22 cellular contexts compared by ENCODE assay signal in genomic region chr9:92661761-92662160, GRCh38. TPM values are rescaled to one million over a fixed set of nuclear protein-coding genes. Genes with fewer than 3 reads are reported as not detected.
DNase-seq lines count a peak whose midpoint lies in the region; TF ChIP-seq lines count a peak whose summit lies in the region.
"Had no signal": no experiment of that assay in that cellular context is flagged by ENCODE, and none has a peak within 500 bp of the region (broad histone marks: within the 10 kb centered on the region; RNA-seq: fewer than 3 reads in every experiment).

No MANE protein-coding gene starts in this region.

- H3K14ac ChIP-seq in H9 (ENCODE audit: insufficient read depth, low read length), result no peak overlapping the region

- no peaks in the 10 kb centered on the region for H3K23me2 ChIP-seq in H9 (ENCODE audit: insufficient read length, low read depth, low read length, poor library complexity, severe bottlenecking)

- H4K5ac ChIP-seq in H9 (ENCODE audit: insufficient read length, low read depth, low read length), result no peak overlapping the region

- H3T11ph ChIP-seq in H9 (ENCODE audit: low read length), result no peak overlapping the region

- no peak for TF ChIP-seq CTCF in H9 (conservative IDR thresholded peaks at IDR 0.05)
- no peak for TF ChIP-seq CTCF in osteoblast (IDR thresholded peaks at IDR 0.05; ENCODE audit: extremely low read depth, low read depth, low read length)

- no peak overlapping the region for H2BK20ac ChIP-seq in H9 (ENCODE audit: low read depth, low read length, poor library complexity, severe bottlenecking)

- no peak for DNase-seq in H9
- DNase-seq in NCI-H146 treated with DMSO at 0.1 percent for 48 hours (lab: John Stamatoyannopoulos, UW; ENCODE audit: unreplicated experiment), result peak; percentile 18
- no peak for DNase-seq in activated T-helper 2 cell treated with anti-CD3 and anti-CD28 coated beads, Interferon-gamma antibody, Interleukin-2, Interleukin-4, amounts not matched to agents 10 μg/mL and 5 μg/mL and 100 μg/mL, durations not matched to agents 14 hours and 24 hours and 36 hours (ENCODE audit: low spot score)
- DNase-seq in osteoblast (ENCODE audit: insufficient read length, low spot score, missing footprints), result peak; percentile 73
- no peak for DNase-seq in activated T-cell treated with anti-CD3 and anti-CD28 coated beads, Interleukin-2, amount 50 U/mL, for 24 hours
- no peak for DNase-seq in GDM1 (lab: John Stamatoyannopoulos, UW)
- no peak for DNase-seq in activated CD4-positive, alpha-beta T cell treated with anti-CD3 and anti-CD28 coated beads for 4 hours
- DNase-seq: activated CD4-positive, alpha-beta T cell treated with anti-CD3 and anti-CD28 coated beads for 48 hours; immature natural killer cell; Kasumi-1; NCI-H1048; NCI-H2029 treated with DMSO at 0.1 percent for 48 hours; NCI-H446; PC-9; stimulated activated CD4-positive, alpha-beta T cell treated with anti-CD3 and anti-CD28 coated beads, Interleukin-2, amount 100 ng/mL, for 24 hours; T-helper 2 cell; uterus had no signal

- H3K9me3 Mint-ChIP-seq in H9, result no peaks in the 10 kb centered on the region
- H3K9me3 Mint-ChIP-seq in activated T-helper 2 cell treated with anti-CD3 and anti-CD28 coated beads, Interferon-gamma antibody, Interleukin-2, Interleukin-4, amounts not matched to agents 10 μg/mL and 5 μg/mL and 100 μg/mL, durations not matched to agents 14 hours and 24 hours and 36 hours, result no peaks in the 10 kb centered on the region
- no peaks in the 10 kb centered on the region for H3K9me3 Mint-ChIP-seq in activated T-cell treated with anti-CD3 and anti-CD28 coated beads, Interleukin-2, amount 50 U/mL, for 24 hours
- H3K9me3 Mint-ChIP-seq: activated T-helper 1 cell treated with anti-CD3 and anti-CD28 coated beads, Interleukin-12 subunit alpha, Interleukin-12 subunit beta, Interleukin-2, Interleukin-4 antibody, amounts not matched to agents 30 ng/mL and 10 ng/mL and 1 ng/mL, durations not matched to agents 14 hours and 24 hours and 36 hours; immature natural killer cell had no signal

- no peak overlapping the region for H3K4me3 Mint-ChIP-seq in H9
- H3K4me3 Mint-ChIP-seq in activated T-helper 2 cell treated with anti-CD3 and anti-CD28 coated beads, Interferon-gamma antibody, Interleukin-2, Interleukin-4, amounts not matched to agents 10 μg/mL and 5 μg/mL and 100 μg/mL, durations not matched to agents 14 hours and 24 hours and 36 hours (ENCODE audit: low read depth), result no peak overlapping the region
- no peak overlapping the region for H3K4me3 Mint-ChIP-seq in activated T-cell treated with anti-CD3 and anti-CD28 coated beads, Interleukin-2, amount 50 U/mL, for 24 hours
- H3K4me3 Mint-ChIP-seq: activated naive CD8-positive, alpha-beta T cell; activated T-helper 1 cell treated with anti-CD3 and anti-CD28 coated beads, Interleukin-12 subunit alpha, Interleukin-12 subunit beta, Interleukin-2, Interleukin-4 antibody, amounts not matched to agents 30 ng/mL and 10 ng/mL and 1 ng/mL, durations not matched to agents 14 hours and 24 hours and 36 hours; CD14-positive monocyte; immature natural killer cell had no signal

- H3K56ac ChIP-seq in H9 (ENCODE audit: insufficient read length, low read depth, low read length), result no peak overlapping the region

- H3K4me1 ChIP-seq in H9 (ENCODE audit: insufficient read depth, low read length) (peaks cover 7% of the 10 kb centered on the region; the same call in 1 of the 2 replicates), osteoblast (ENCODE audit: insufficient read depth, low read length) (peaks cover 7% of the 10 kb centered on the region)
- H3K4me1 ChIP-seq: uterus had no signal

- H4K20me1 ChIP-seq in H9 (ENCODE audit: control insufficient read depth, insufficient read depth, insufficient read length), result no peaks in the 10 kb centered on the region
- H4K20me1 ChIP-seq in osteoblast (ENCODE audit: insufficient read depth, low read length), result peaks cover 71% of the 10 kb centered on the region

- intact Hi-C loops in activated T-helper 2 cell treated with anti-CD3 and anti-CD28 coated beads, Interferon-gamma antibody, Interleukin-2, Interleukin-4, amounts not matched to agents 10 μg/mL and 5 μg/mL and 100 μg/mL, durations not matched to agents 14 hours and 24 hours and 36 hours (cut with micrococcal nuclease), result no loop called here

- H3K4me3 ChIP-seq in osteoblast (ENCODE audit: insufficient read depth, low read length), result no peak overlapping the region
- H3K4me3 ChIP-seq: left lung, PC-9, skin epidermis, uterus had no signal

- peaks cover 14% of the 10 kb centered on the region for H3K79me1 ChIP-seq in H9 (ENCODE audit: insufficient read depth, low read depth, low read length, poor library complexity, severe bottlenecking)

- no peak overlapping the region for H3K4ac ChIP-seq in H9 (ENCODE audit: low read depth, low read length)

- peaks cover 21% of the 10 kb centered on the region for H3K36me3 ChIP-seq in osteoblast (ENCODE audit: insufficient read depth, low read length)
- H3K36me3 ChIP-seq: uterus had no signal

- H3K79me2 ChIP-seq in H9 (ENCODE audit: insufficient read depth, low read length), result peaks cover 8% of the 10 kb centered on the region; the same call in 1 of the 2 replicates
- H3K79me2 ChIP-seq in osteoblast (ENCODE audit: insufficient read depth, low read length), result peaks cover 94% of the 10 kb centered on the region

- no peaks in the 10 kb centered on the region for H3K9me3 ChIP-seq in H9 (ENCODE audit: control insufficient read depth, low read depth, low read length)
- no peaks in the 10 kb centered on the region for H3K9me3 ChIP-seq in osteoblast (ENCODE audit: low read depth, low read length)
- H3K9me3 ChIP-seq: left lung, uterus had no signal

- H3K9ac ChIP-seq in H9 (ENCODE audit: extremely low read depth, insufficient read length, low read length), result no peak overlapping the region

- WGBS in H9 (ENCODE audit: extremely low coverage, insufficient read length, low lambda C conversion rate), result no CpG with 5 or more reads among the region's 3 CpGs

- H3K27me3 ChIP-seq in H9 (ENCODE audit: insufficient read depth, low read length) (no peaks in the 10 kb centered on the region), osteoblast (ENCODE audit: insufficient read depth, low read length) (no peaks in the 10 kb centered on the region)
- H3K27me3 ChIP-seq: left lung, uterus had no signal

- no peak overlapping the region for H4K91ac ChIP-seq in H9 (ENCODE audit: insufficient read length, low read depth, low read length)

- no peak overlapping the region for H3K23ac ChIP-seq in H9 (ENCODE audit: insufficient read length, low read depth, low read length)

- H2BK120ac ChIP-seq in H9 (ENCODE audit: low read depth, low read length, poor library complexity, severe bottlenecking), result no peak overlapping the region

- H3K27ac Mint-ChIP-seq in H9, result peak overlapping the region in 2 of 3 experiments; percentile 74 to 88; a peak in 1 of 7 replicates
- peak overlapping the region; percentile 2 for H3K27ac Mint-ChIP-seq in activated T-helper 2 cell treated with anti-CD3 and anti-CD28 coated beads, Interferon-gamma antibody, Interleukin-2, Interleukin-4, amounts not matched to agents 10 μg/mL and 5 μg/mL and 100 μg/mL, durations not matched to agents 14 hours and 24 hours and 36 hours
- no peak overlapping the region for H3K27ac Mint-ChIP-seq in activated T-cell treated with anti-CD3 and anti-CD28 coated beads, Interleukin-2, amount 50 U/mL, for 24 hours
- H3K27ac Mint-ChIP-seq: activated naive CD8-positive, alpha-beta T cell; activated T-helper 1 cell treated with anti-CD3 and anti-CD28 coated beads, Interleukin-12 subunit alpha, Interleukin-12 subunit beta, Interleukin-2, Interleukin-4 antibody, amounts not matched to agents 30 ng/mL and 10 ng/mL and 1 ng/mL, durations not matched to agents 14 hours and 24 hours and 36 hours had no signal

- H2BK12ac ChIP-seq in H9 (ENCODE audit: insufficient read length, low read depth, low read length), result no peak overlapping the region

- no peak overlapping the region for H2AFZ ChIP-seq in H9 (ENCODE audit: low read length)
- no peak overlapping the region for H2AFZ ChIP-seq in osteoblast (ENCODE audit: low read length)
- H2AFZ ChIP-seq: PC-9 had no signal

- no peaks in the 10 kb centered on the region for H3K27me3 Mint-ChIP-seq in H9 (ENCODE audit: low read depth)
- H3K27me3 Mint-ChIP-seq in activated T-helper 2 cell treated with anti-CD3 and anti-CD28 coated beads, Interferon-gamma antibody, Interleukin-2, Interleukin-4, amounts not matched to agents 10 μg/mL and 5 μg/mL and 100 μg/mL, durations not matched to agents 14 hours and 24 hours and 36 hours (ENCODE audit: low read depth), result no peaks in the 10 kb centered on the region
- no peaks in the 10 kb centered on the region for H3K27me3 Mint-ChIP-seq in activated T-cell treated with anti-CD3 and anti-CD28 coated beads, Interleukin-2, amount 50 U/mL, for 24 hours
- H3K27me3 Mint-ChIP-seq: activated naive CD8-positive, alpha-beta T cell had no signal

- no peak overlapping the region for H2BK15ac ChIP-seq in H9 (ENCODE audit: low read depth, low read length)

- H3K18ac ChIP-seq in H9 (ENCODE audit: insufficient read length, low read depth, low read length), result no peak overlapping the region

- no peak overlapping the region for H4K8ac ChIP-seq in H9 (replicated peaks; ENCODE audit: insufficient read length, low read depth, low read length)

- H2BK5ac ChIP-seq in H9 (ENCODE audit: insufficient read length, low read length), result no peak overlapping the region

- peaks cover 21 to 26% of the 10 kb centered on the region in 2 experiments for H3K4me1 Mint-ChIP-seq in H9
- H3K4me1 Mint-ChIP-seq in activated T-helper 2 cell treated with anti-CD3 and anti-CD28 coated beads, Interferon-gamma antibody, Interleukin-2, Interleukin-4, amounts not matched to agents 10 μg/mL and 5 μg/mL and 100 μg/mL, durations not matched to agents 14 hours and 24 hours and 36 hours (ENCODE audit: low read depth), result peaks cover 23% of the 10 kb centered on the region
- peaks cover 48% of the 10 kb centered on the region for H3K4me1 Mint-ChIP-seq in activated T-cell treated with anti-CD3 and anti-CD28 coated beads, Interleukin-2, amount 50 U/mL, for 24 hours (ENCODE audit: low read depth)

- peaks cover 0 to 9% (median 0%) of the 10 kb centered on the region in 3 experiments; a peak in 4 of 7 replicates for H3K36me3 Mint-ChIP-seq in H9 (ENCODE audit: insufficient read depth in 1 of 3, low read depth in 3 of 3)
- peaks cover 15% of the 10 kb centered on the region for H3K36me3 Mint-ChIP-seq in activated T-helper 2 cell treated with anti-CD3 and anti-CD28 coated beads, Interferon-gamma antibody, Interleukin-2, Interleukin-4, amounts not matched to agents 10 μg/mL and 5 μg/mL and 100 μg/mL, durations not matched to agents 14 hours and 24 hours and 36 hours (ENCODE audit: low read depth)
- peaks cover 67% of the 10 kb centered on the region for H3K36me3 Mint-ChIP-seq in activated T-cell treated with anti-CD3 and anti-CD28 coated beads, Interleukin-2, amount 50 U/mL, for 24 hours (ENCODE audit: low read depth)
- H3K36me3 Mint-ChIP-seq: immature natural killer cell had no signal

- no peak overlapping the region for H3K27ac ChIP-seq in H9 (ENCODE audit: insufficient read length, low read depth, low read length)
- H3K27ac ChIP-seq in osteoblast (ENCODE audit: low read depth, low read length), result no peak overlapping the region
- H3K27ac ChIP-seq: left lung, PC-9, uterus had no signal

- no peak overlapping the region for H2AK5ac ChIP-seq in H9 (ENCODE audit: insufficient read length, low read length)

- H3K4me2 ChIP-seq in H9 (ENCODE audit: insufficient read depth, insufficient read length, low read length) (no peak overlapping the region), osteoblast (ENCODE audit: insufficient read depth, low read length) (no peak overlapping the region)
- H3K4me2 ChIP-seq: PC-9 had no signal

RNA-seq across cellular contexts. Expression of gene IPPK, which starts 8.2 kb away (rescaled TPM):
- 10.7 and 12.9 TPM in 2 replicates for total RNA-seq in H9 (2021)
- total RNA-seq in activated T-helper 2 cell treated with anti-CD3 and anti-CD28 coated beads, Interferon-gamma antibody, Interleukin-2, Interleukin-4, amounts not matched to agents 10 μg/mL and 5 μg/mL and 100 μg/mL, durations not matched to agents 14 hours and 24 hours and 36 hours, result 11.5 and 14.8 TPM in 2 replicates
- 7.7 and 9.4 TPM in 2 replicates for total RNA-seq in osteoblast

Comparison
In these comparisons a context has a peak if more than half of its experiments do, and no peak if none do; other contexts are left out.
1. DNase-seq: peak in NCI-H146 treated with DMSO at 0.1 percent for 48 hours (single experiment) and osteoblast (single experiment); none in H9 (single experiment), activated T-helper 2 cell treated with anti-CD3 and anti-CD28 coated beads, Interferon-gamma antibody, Interleukin-2, Interleukin-4, amounts not matched to agents 10 μg/mL and 5 μg/mL and 100 μg/mL, durations not matched to agents 14 hours and 24 hours and 36 hours (single experiment), activated T-cell treated with anti-CD3 and anti-CD28 coated beads, Interleukin-2, amount 50 U/mL, for 24 hours (single experiment), GDM1 (single experiment) and activated CD4-positive, alpha-beta T cell treated with anti-CD3 and anti-CD28 coated beads for 4 hours (0 of 2).